In genomic region chr3:118941236-118941635, GRCh38 we compare ENCODE assay signal across 25 cellular contexts.
A peak's percentile ranks its signal among the peaks of the same experiment; 100 is the strongest.
DNase-seq lines count a peak whose midpoint lies in the region; ATAC-seq, FAIRE-seq and TF ChIP-seq lines count a peak whose summit lies in the region.
"Had no signal": no experiment of that assay in that cellular context is flagged by ENCODE, and none has a peak within 500 bp of the region (broad histone marks: within the 10 kb centered on the region; RNA-seq: fewer than 3 reads in every experiment).

No MANE protein-coding gene starts in this region.

- no peak overlapping the region for H3K4me3 Mint-ChIP-seq in activated CD8-positive, alpha-beta memory T cell treated with anti-CD3 and anti-CD28 coated beads, Interleukin-2, amount 10 ng/mL, durations not matched to agents 7 days and 5 days
- H3K4me3 Mint-ChIP-seq: B cell; CD4-positive, CD25-positive, alpha-beta regulatory T cell; CD8-positive, alpha-beta memory T cell; HFFc6 had no signal

- H3K27ac ChIP-seq in GM12878 (ENCODE audit: control insufficient read depth, insufficient read depth): no peak overlapping the region
- H3K27ac ChIP-seq: 22Rv1, BLaER1, C4-2B had no signal

- peak; percentile 58 for ATAC-seq in activated CD8-positive, alpha-beta memory T cell treated with anti-CD3 and anti-CD28 coated beads, Interleukin-2, amount 10 ng/mL, durations not matched to agents 7 days and 5 days
- no peak for ATAC-seq in GM12878
- no peak for ATAC-seq in HG03175 (IDR thresholded peaks at IDR 0.05; ENCODE audit: unreplicated experiment)

- POLR2A ChIA-PET in GM12878 (lab: Charles Lee): no interaction called here

- RAD21 ChIA-PET in GM12878 (lab: Charles Lee; ENCODE audit: unreplicated experiment): no interaction called here

- H3K4me2 ChIP-seq in GM12878 (ENCODE audit: control insufficient read depth, insufficient read depth): no peak overlapping the region
- H3K4me2 ChIP-seq: BLaER1 had no signal

- no peaks in the 10 kb centered on the region for H4K20me1 ChIP-seq in GM12878 (ENCODE audit: control insufficient read depth, insufficient read depth)
- H4K20me1 ChIP-seq: BLaER1 had no signal

- H3K27ac Mint-ChIP-seq in activated CD8-positive, alpha-beta memory T cell treated with anti-CD3 and anti-CD28 coated beads, Interleukin-2, amount 10 ng/mL, durations not matched to agents 7 days and 5 days: no peak overlapping the region
- H3K27ac Mint-ChIP-seq: B cell; CD4-positive, CD25-positive, alpha-beta regulatory T cell; CD8-positive, alpha-beta memory T cell; HFFc6 had no signal

- no peaks in the 10 kb centered on the region for H3K9me3 Mint-ChIP-seq in activated CD8-positive, alpha-beta memory T cell treated with anti-CD3 and anti-CD28 coated beads, Interleukin-2, amount 10 ng/mL, durations not matched to agents 7 days and 5 days (ENCODE audit: low read depth)
- H3K9me3 Mint-ChIP-seq: HFFc6 had no signal

- no peak overlapping the region for H2AFZ ChIP-seq in GM12878 (ENCODE audit: control insufficient read depth, low read depth, low read length)

- SMC1A ChIA-PET in GM12878 (lab: Charles Lee; ENCODE audit: uncharacterized antibody, unreplicated experiment): interaction anchor here (2.0 kb wide), 1 partner anchor 15 kb away, joined by 5 read pairs; no protein-coding TSS in a partner anchor

- in situ Hi-C loops in GM12878 (cut with MboI): no loop called here

- H3K27me3 ChIP-seq in GM12878 (replicated peaks in 1 of 2; ENCODE audit: control insufficient read depth in 2 of 2, insufficient read depth in 2 of 2, low read length in 1 of 2) (no peaks in the 10 kb centered on the region), MG63 (no peaks in the 10 kb centered on the region)
- H3K27me3 ChIP-seq: BLaER1 had no signal

- H3K4me3 ChIP-seq in GM12878 (no peak overlapping the region), MG63 (no peak overlapping the region)
- H3K4me3 ChIP-seq: BLaER1, HAP-1 had no signal

- no peaks in the 10 kb centered on the region for H3K36me3 Mint-ChIP-seq in activated CD8-positive, alpha-beta memory T cell treated with anti-CD3 and anti-CD28 coated beads, Interleukin-2, amount 10 ng/mL, durations not matched to agents 7 days and 5 days
- H3K36me3 Mint-ChIP-seq: CD4-positive, CD25-positive, alpha-beta regulatory T cell; CD8-positive, alpha-beta memory T cell had no signal

- no peak overlapping the region for H3K9ac ChIP-seq in GM12878 (ENCODE audit: control insufficient read depth, insufficient read depth, low read length)
- H3K9ac ChIP-seq: BLaER1 had no signal

- no peak for DNase-seq in activated CD8-positive, alpha-beta memory T cell treated with anti-CD3 and anti-CD28 coated beads, Interleukin-2, amount 10 ng/mL, durations not matched to agents 7 days and 5 days
- DNase-seq in activated CD8-positive, alpha-beta memory T cell treated with anti-CD3 and anti-CD28 coated beads, Interleukin-2, amount 50 U/mL, for 48 hours: no peak
- no peak for DNase-seq in GM12878 (ENCODE audit: low read depth, low spot score)
- DNase-seq in frontal cortex (ENCODE audit: low spot score in 2 of 2): no peak
- no peak for DNase-seq in cerebellum (ENCODE audit: low spot score)
- DNase-seq in MG63: no peak
- DNase-seq: CD4-positive, CD25-positive, alpha-beta regulatory T cell; CD8-positive, alpha-beta memory T cell; DMS 273 treated with DMSO at 0.1 percent for 48 hours; DMS79; EL; GDM1; GOT3; HFFc6 had no signal

- H3K36me3 ChIP-seq in GM12878 (ENCODE audit: control insufficient read depth in 2 of 2, insufficient read depth in 2 of 2, low read length in 1 of 2): no peaks in the 10 kb centered on the region
- no peaks in the 10 kb centered on the region for H3K36me3 ChIP-seq in MG63
- H3K36me3 ChIP-seq: BLaER1, HAP-1 had no signal

- no peak for TF ChIP-seq CTCF in GM12878 (IDR thresholded peaks at IDR 0.05 in 2 of 3, conservative IDR thresholded peaks at IDR 0.05 in 1 of 3; ENCODE audit: control insufficient read depth in 2 of 3, extremely low read depth in 1 of 3, insufficient read depth in 1 of 3, low read depth in 3 of 3, low read length in 3 of 3)

- no peak for TF ChIP-seq POLR2A in GM12878 (IDR thresholded peaks at IDR 0.05; ENCODE audit: low read depth, low read length)

- WGBS in GM12878 (ENCODE audit: insufficient coverage, insufficient replicate concordance, low lambda C conversion rate, missing lambda C conversion rate): 2% methylated on average over 3 of the region's 3 CpGs

- no peak for TF ChIP-seq EP300 in GM12878 (IDR thresholded peaks at IDR 0.05; ENCODE audit: borderline replicate concordance in 1 of 2, control insufficient read depth in 1 of 2, low read depth in 2 of 2, low read length in 2 of 2)

- H3K9me3 ChIP-seq in GM12878 (replicated peaks; ENCODE audit: control insufficient read depth, insufficient read depth, low read length) (no peaks in the 10 kb centered on the region; the same call in 2 of the 3 replicates), MG63 (no peaks in the 10 kb centered on the region)
- H3K9me3 ChIP-seq: BLaER1, HAP-1 had no signal

- intact Hi-C loops in GM12878 (cut with micrococcal nuclease; ENCODE audit: unreplicated experiment): no loop called here

- TF ChIP-seq RAD21 in GM12878 (IDR thresholded peaks at IDR 0.05; ENCODE audit: insufficient read depth, low read depth, low read length): no peak

- H3K27me3 Mint-ChIP-seq in activated CD8-positive, alpha-beta memory T cell treated with anti-CD3 and anti-CD28 coated beads, Interleukin-2, amount 10 ng/mL, durations not matched to agents 7 days and 5 days: peaks cover 10% of the 10 kb centered on the region
- H3K27me3 Mint-ChIP-seq: CD4-positive, CD25-positive, alpha-beta regulatory T cell had no signal

- FAIRE-seq in GM12878 (lab: Jason Lieb, UNC) (no peak), frontal cortex (lab: Jason Lieb, UNC) (peak; percentile 31)
- FAIRE-seq: A204.1, D721Med, GM12891, GM18507, H54 had no signal

- CTCF ChIA-PET in activated CD8-positive, alpha-beta memory T cell treated with anti-CD3 and anti-CD28 coated beads, Interleukin-2, amount 10 ng/mL, durations not matched to agents 7 days and 5 days (lab: Charles Lee): no interaction called here
- CTCF ChIA-PET in GM12878 (lab: Yijun Ruan, JAX): no interaction called here

- H3K4me1 Mint-ChIP-seq in activated CD8-positive, alpha-beta memory T cell treated with anti-CD3 and anti-CD28 coated beads, Interleukin-2, amount 10 ng/mL, durations not matched to agents 7 days and 5 days: peaks cover 13% of the 10 kb centered on the region
- H3K4me1 Mint-ChIP-seq: B cell had no signal

- BruUV-seq in GM12878 (replicated peaks; lab: Mats Ljungman, UMichigan): no TSS peak

- no peaks in the 10 kb centered on the region for H3K79me2 ChIP-seq in GM12878 (ENCODE audit: control insufficient read depth, insufficient read depth, low read length)

- no peaks in the 10 kb centered on the region for H3K4me1 ChIP-seq in GM12878 (ENCODE audit: control insufficient read depth, insufficient read depth, low read length)
- H3K4me1 ChIP-seq: HAP-1 had no signal

TF ChIP-seq in GM12878, 131 proteins besides CTCF, POLR2A, EP300 and RAD21:
- 0 out of 2 replicates have a peak, but pooled peaks have one; percentile 11 for TF ChIP-seq JUNB (IDR thresholded peaks at IDR 0.05)
- 0 out of 2 replicates have a peak, but pooled peaks have one; percentile 12 for TF ChIP-seq RUNX3 (IDR thresholded peaks at IDR 0.05; ENCODE audit: low read length)
- TF ChIP-seq HDAC2 (IDR thresholded peaks at IDR 0.05): no peak
- TF ChIP-seq MEF2B (IDR thresholded peaks at IDR 0.05; ENCODE audit: partially characterized antibody, poor library complexity, severe bottlenecking): no peak
